Comparison of ENCODE assay signal across 2 cellular contexts in genomic region chr5:17238521-17239041, GRCh38.
TF ChIP-seq lines count a peak whose summit lies in the region.

No MANE protein-coding gene starts in this region.

TF ChIP-seq in IMR-90, 13 proteins besides CTCF, POLR2A, EP300 and RAD21:
- TF ChIP-seq USF2 (IDR thresholded peaks at IDR 0.05; ENCODE audit: low read depth, low read length) (no peak), RCOR1 (IDR thresholded peaks at IDR 0.05; ENCODE audit: insufficient replicate concordance, low read length) (peak; percentile 7), MXI1 (IDR thresholded peaks at IDR 0.05; ENCODE audit: borderline replicate concordance, low read depth, low read length) (no peak), ELK1 (IDR thresholded peaks at IDR 0.05; ENCODE audit: borderline replicate concordance, low read depth, low read length) (no peak), MAZ (IDR thresholded peaks at IDR 0.05; ENCODE audit: borderline replicate concordance, low read depth, low read length) (no peak), CEBPB (IDR thresholded peaks at IDR 0.05; ENCODE audit: low read depth, low read length) (no peak), MAFK (IDR thresholded peaks at IDR 0.05; ENCODE audit: low read depth, low read length) (no peak), RFX5 (IDR thresholded peaks at IDR 0.05; ENCODE audit: low read depth, low read length) (no peak), FOS (IDR thresholded peaks at IDR 0.05; ENCODE audit: low read depth, low read length) (peak; percentile 66), BHLHE40 (IDR thresholded peaks at IDR 0.05; ENCODE audit: low read depth, low read length) (peak; percentile 16; the same call in 1 of the 2 replicates), CHD1 (IDR thresholded peaks at IDR 0.05; ENCODE audit: low read depth, low read length) (no peak), SMC3 (IDR thresholded peaks at IDR 0.05; ENCODE audit: low read depth, low read length) (no peak)
TF ChIP-seq in IMR-90: peak in this region for 3.

TF ChIP-seq in GM12878, 131 proteins besides CTCF, POLR2A, EP300 and RAD21:
- TF ChIP-seq JUNB (IDR thresholded peaks at IDR 0.05) (peak; percentile 23; the same call in 1 of the 2 replicates), ZNF207 (IDR thresholded peaks at IDR 0.05; ENCODE audit: borderline replicate concordance) (no peak), PML (IDR thresholded peaks at IDR 0.05; ENCODE audit: low read length) (no peak)
